ENCODE assay signal across 1 cellular context in genomic region chr11:125062931-125063428, GRCh38.
TF ChIP-seq lines count a peak whose summit lies in the region.

SLC37A2 (plus strand) TSS chr11:125063305; CDS start chr11:125063368, 63 bp downstream.

TF ChIP-seq in HEK293, 187 proteins besides CTCF, POLR2A, EP300 and RAD21 (continued from another document):
- TF ChIP-seq ZNF292 (tag by site-specific recombination; IDR thresholded peaks at IDR 0.05; ENCODE audit: borderline replicate concordance, low read depth), result no peak
- TF ChIP-seq ZNF214 (tag by site-specific recombination; IDR thresholded peaks at IDR 0.05; ENCODE audit: borderline replicate concordance), result no peak
- TF ChIP-seq ZNF580 (tag by site-specific recombination; IDR thresholded peaks at IDR 0.05), result no peak
- peak; percentile 37; the same call in 1 of the 2 replicates for TF ChIP-seq ZBTB11 (tag by site-specific recombination; conservative IDR thresholded peaks at IDR 0.05; ENCODE audit: low read depth)
- TF ChIP-seq SCRT1 (tag by site-specific recombination; IDR thresholded peaks at IDR 0.05; ENCODE audit: borderline replicate concordance), result no peak
- no peak for TF ChIP-seq MZF1 (tag by site-specific recombination; IDR thresholded peaks at IDR 0.05; ENCODE audit: borderline replicate concordance)
